Comparison of ENCODE assay signal across 8 cellular contexts in genomic region chr9:272251-273213, GRCh38. TPM values are rescaled to one million over a fixed set of nuclear protein-coding genes. Genes with fewer than 3 reads are reported as not detected.
DNase-seq lines count a peak whose midpoint lies in the region; ATAC-seq and TF ChIP-seq lines count a peak whose summit lies in the region.

No MANE protein-coding gene starts in this region.

- peaks cover 49 to 71% (median 71%) of the 10 kb centered on the region in 3 donors for H3K4me1 Mint-ChIP-seq in CD8-positive, alpha-beta memory T cell
- peaks cover 62% of the 10 kb centered on the region for H3K4me1 Mint-ChIP-seq in stimulated activated naive CD8-positive, alpha-beta T cell treated with anti-CD3 and anti-CD28 coated beads, Interleukin-15, amount 100 ng/mL, for 72 hours
- no peaks in the 10 kb centered on the region for H3K4me1 Mint-ChIP-seq in chondrocyte (ENCODE audit: low read depth)

- peak overlapping the region; percentile 76 for H3K4me3 ChIP-seq in CD8-positive, alpha-beta memory T cell (ENCODE audit: low read length)
- H3K4me3 ChIP-seq in right lobe of liver: peak overlapping the region in 1 of 3 donors; percentile 29

- H3K27ac Mint-ChIP-seq in CD8-positive, alpha-beta memory T cell: peak overlapping the region in 7 of 8 donors; percentile 89 to 100 (median 95)
- peak overlapping the region; percentile 98 to 99 for H3K27ac Mint-ChIP-seq in stimulated activated naive CD8-positive, alpha-beta T cell treated with anti-CD3 and anti-CD28 coated beads, Interleukin-15, amount 100 ng/mL, for 72 hours
- H3K27ac Mint-ChIP-seq in chondrocyte (ENCODE audit: unreplicated experiment): no peak overlapping the region

- H3K27me3 Mint-ChIP-seq in CD8-positive, alpha-beta memory T cell: no peaks in the 10 kb centered on the region
- no peaks in the 10 kb centered on the region for H3K27me3 Mint-ChIP-seq in stimulated activated naive CD8-positive, alpha-beta T cell treated with anti-CD3 and anti-CD28 coated beads, Interleukin-15, amount 100 ng/mL, for 72 hours
- H3K27me3 Mint-ChIP-seq in chondrocyte (ENCODE audit: low read depth): no peaks in the 10 kb centered on the region

- H3K4me3 Mint-ChIP-seq in CD8-positive, alpha-beta memory T cell: peak overlapping the region; percentile 85 to 97 (median 92)
- H3K4me3 Mint-ChIP-seq in stimulated activated naive CD8-positive, alpha-beta T cell treated with anti-CD3 and anti-CD28 coated beads, Interleukin-15, amount 100 ng/mL, for 72 hours: peak overlapping the region; percentile 81 to 89
- H3K4me3 Mint-ChIP-seq in chondrocyte (ENCODE audit: unreplicated experiment): no peak overlapping the region

- peak; percentile 20 for TF ChIP-seq POLR2A in right lobe of liver (IDR thresholded peaks at IDR 0.05)

- H3K9me3 ChIP-seq in CD8-positive, alpha-beta memory T cell (ENCODE audit: low read length): no peaks in the 10 kb centered on the region
- H3K9me3 ChIP-seq in KOPT-K1 (ENCODE audit: insufficient read depth, low read length, poor library complexity, severe bottlenecking) (no peaks in the 10 kb centered on the region), right lobe of liver (no peaks in the 10 kb centered on the region)

- TF ChIP-seq CTCF in right lobe of liver (IDR thresholded peaks at IDR 0.05) (no peak), chondrocyte (IDR thresholded peaks at IDR 0.05) (no peak)

- H3K27me3 ChIP-seq in CD8-positive, alpha-beta memory T cell (ENCODE audit: insufficient read depth, low read length, poor library complexity, severe bottlenecking): no peaks in the 10 kb centered on the region
- H3K27me3 ChIP-seq in right lobe of liver: no peaks in the 10 kb centered on the region

- peak; percentile 66 to 87 (median 83) for DNase-seq in CD8-positive, alpha-beta memory T cell
- peak; percentile 42 to 63 for DNase-seq in activated CD8-positive, alpha-beta memory T cell treated with anti-CD3 and anti-CD28 coated beads for 1 hour (ENCODE audit: extremely low read depth in 1 of 2, low read depth in 1 of 2)
- DNase-seq in right lobe of liver (peak in 1 of 3 donors; percentile 49), chondrocyte (ENCODE audit: low spot score) (no peak), cerebellar cortex (ENCODE audit: low spot score) (no peak)
- peak; percentile 63 to 81 for DNase-seq in stimulated activated naive CD8-positive, alpha-beta T cell treated with anti-CD3 and anti-CD28 coated beads, Interleukin-15, amount 100 ng/mL, for 72 hours

- POLR2A ChIA-PET in CD8-positive, alpha-beta memory T cell (lab: Charles Lee): interaction anchor here (1.5 to 3.7 kb wide), 2 partner anchors 12 to 58 kb away, joined by 4 to 32 read pairs; partner anchors contain the start of gene DOCK8

- CTCF ChIA-PET in CD8-positive, alpha-beta memory T cell (lab: Charles Lee): interaction anchor here (0.7 to 2.3 kb wide), 6 partner anchors 11 to 57 kb away, joined by 3 to 17 read pairs (median 3); partner anchors contain the start of gene DOCK8

- H3K36me3 ChIP-seq in CD8-positive, alpha-beta memory T cell (ENCODE audit: insufficient read depth, low read length): no peaks in the 10 kb centered on the region
- H3K36me3 ChIP-seq in KOPT-K1 (ENCODE audit: insufficient read depth, low read length): peaks cover 24% of the 10 kb centered on the region
- no peaks in the 10 kb centered on the region for H3K36me3 ChIP-seq in right lobe of liver

- peaks cover 52% of the 10 kb centered on the region for H3K4me1 ChIP-seq in CD8-positive, alpha-beta memory T cell (ENCODE audit: insufficient read depth, low read length)
- no peaks in the 10 kb centered on the region for H3K4me1 ChIP-seq in right lobe of liver

- no peaks in the 10 kb centered on the region for H3K9me3 Mint-ChIP-seq in CD8-positive, alpha-beta memory T cell
- H3K9me3 Mint-ChIP-seq in stimulated activated naive CD8-positive, alpha-beta T cell treated with anti-CD3 and anti-CD28 coated beads, Interleukin-15, amount 100 ng/mL, for 72 hours: peaks cover 0 to 4% of the 10 kb centered on the region in 2 donors
- peaks cover 2% of the 10 kb centered on the region for H3K9me3 Mint-ChIP-seq in chondrocyte (ENCODE audit: low read depth)

- H3K36me3 Mint-ChIP-seq in CD8-positive, alpha-beta memory T cell: peaks cover 0 to 21% (median 4%) of the 10 kb centered on the region in 3 donors
- no peaks in the 10 kb centered on the region for H3K36me3 Mint-ChIP-seq in chondrocyte (ENCODE audit: low read depth)

- 51% methylated on average over 17 of the region's 17 CpGs for WGBS in right lobe of liver (ENCODE audit: insufficient coverage, low coverage, low lambda C conversion rate, missing lambda C conversion rate)

- peak overlapping the region; percentile 82 for H3K27ac ChIP-seq in CD8-positive, alpha-beta memory T cell (ENCODE audit: low read depth, low read length)
- peak overlapping the region; percentile 96 for H3K27ac ChIP-seq in KOPT-K1 (ENCODE audit: low read depth, low read length, poor library complexity, severe bottlenecking)
- H3K27ac ChIP-seq in right lobe of liver: peak overlapping the region in 2 of 3 donors; percentile 50 to 60

- intact Hi-C loops in right lobe of liver (cut with DNase I): no loop called here

- ATAC-seq in GM21390 (IDR thresholded peaks at IDR 0.05; ENCODE audit: unreplicated experiment): peak; percentile 97
- ATAC-seq in right lobe of liver: peak; percentile 69 to 84 (median 77)
- ATAC-seq in stimulated activated naive CD8-positive, alpha-beta T cell treated with anti-CD3 and anti-CD28 coated beads, Interleukin-15, amount 100 ng/mL, for 72 hours: peak; percentile 95

RNA-seq across cellular contexts. Expression of gene DOCK8, which starts 57.9 kb away (rescaled TPM):
- 100 to 1,000 TPM; 136 to 141 TPM for total RNA-seq in CD8-positive, alpha-beta memory T cell
- polyA plus RNA-seq in CD8-positive, alpha-beta memory T cell: 71.6 TPM
- total RNA-seq in right lobe of liver (10 to 100 TPM in 3 of 6 experiments, 1 to 10 TPM in 3; 5.8 to 20.5 (median 9.5) TPM), chondrocyte (0.17 TPM in 1 of 3 replicates, not detected in the others)

Comparison
In these comparisons a context has a peak if more than half of its experiments do, and no peak if none do; other contexts are left out.
1. DNase-seq: peak in CD8-positive, alpha-beta memory T cell (5 of 5), activated CD8-positive, alpha-beta memory T cell treated with anti-CD3 and anti-CD28 coated beads for 1 hour (2 of 2) and stimulated activated naive CD8-positive, alpha-beta T cell treated with anti-CD3 and anti-CD28 coated beads, Interleukin-15, amount 100 ng/mL, for 72 hours (2 of 2); none in chondrocyte (single experiment) and cerebellar cortex (single experiment).
2. RNA of gene DOCK8, which starts 57.9 kb away (total RNA-seq): 136 to 141 TPM in CD8-positive, alpha-beta memory T cell; 5.8 to 20.5 TPM in right lobe of liver and 0.17 TPM in chondrocyte; every median in the first group is over 4 times any median in the second.
3. Peak in every context shown above with its lines, with median percentiles within 50 percentile points of each other: H3K27ac ChIP-seq and ATAC-seq.